Comparison of ENCODE assay signal across 21 cellular contexts in genomic region chr14:38339704-38340103, GRCh38.
DNase-seq lines count a peak whose midpoint lies in the region; ATAC-seq and TF ChIP-seq lines count a peak whose summit lies in the region.
"Had no signal": no experiment of that assay in that cellular context is flagged by ENCODE, and none has a peak within 500 bp of the region (broad histone marks: within the 10 kb centered on the region; RNA-seq: fewer than 3 reads in every experiment).

No MANE protein-coding gene starts in this region.

- DNase-seq in ELR (ENCODE audit: low read depth) = peak; percentile 92
- DNase-seq in LHCN-M2 (ENCODE audit: low read depth) = peak; percentile 54
- DNase-seq in fibroblast of gingiva (ENCODE audit: low read depth) = peak; percentile 24
- no peak for DNase-seq in GM13977 (ENCODE audit: low spot score)
- DNase-seq in upper lobe of left lung = no peak
- no peak for DNase-seq in activated CD4-positive, CD25-positive, alpha-beta regulatory T cell treated with anti-CD3 and anti-CD28 coated beads, Interleukin-2, amount 50 U/mL, for 72 hours
- DNase-seq: activated CD4-positive, alpha-beta T cell treated with anti-CD3 and anti-CD28 coated beads for 4 hours; activated naive CD4-positive, alpha-beta T cell treated with anti-CD3 and anti-CD28 coated beads, Interleukin-2, amount 10 ng/mL, durations not matched to agents 7 days and 5 days; activated T-cell treated with anti-CD3 and anti-CD28 coated beads, Interleukin-2, amount 50 U/mL, for 72 hours; aorta; C1 segment of cervical spinal cord; Kasumi-1; mucosa of descending colon; NCI-H1092 treated with DMSO at 0.1 percent for 48 hours; NCI-H510A; small intestine; trophoblast cell had no signal

- H3K36me3 ChIP-seq in skeletal muscle satellite cell (ENCODE audit: insufficient read depth, low read length) = no peaks in the 10 kb centered on the region
- no peaks in the 10 kb centered on the region for H3K36me3 ChIP-seq in upper lobe of left lung
- H3K36me3 ChIP-seq: prostate gland had no signal

- H3K4me2 ChIP-seq in skeletal muscle satellite cell (ENCODE audit: low read length) = peak overlapping the region; percentile 29

- peaks cover 52% of the 10 kb centered on the region for H3K4me1 ChIP-seq in skeletal muscle satellite cell (ENCODE audit: control insufficient read depth, insufficient read depth, low read length)
- H3K4me1 ChIP-seq in upper lobe of left lung = no peaks in the 10 kb centered on the region
- H3K4me1 ChIP-seq: prostate gland had no signal

- no peak for ATAC-seq in upper lobe of left lung (ENCODE audit: low FRiP score in 2 of 2)
- ATAC-seq: activated T-cell treated with anti-CD3 and anti-CD28 coated beads, Interleukin-2, amount 50 U/mL, for 72 hours; GM12878; mucosa of descending colon had no signal

- TF ChIP-seq CTCF in GM13977 (IDR thresholded peaks at IDR 0.05; ENCODE audit: extremely low read depth, insufficient read depth, missing control alignments) (no peak), upper lobe of left lung (IDR thresholded peaks at IDR 0.05) (no peak)

- 89 to 100% methylated on average over 1 of the region's 1 CpG for WGBS in upper lobe of left lung, 2 donors

- in situ Hi-C loops in GM13977 (cut with MboI; ENCODE audit: low pct_unique_long_range_greater_than_20kb, low sequenced_read_pairs, unreplicated experiment) = no loop called here

- H3K4me3 ChIP-seq in skeletal muscle satellite cell (ENCODE audit: low read length) (no peak overlapping the region), upper lobe of left lung (no peak overlapping the region)
- H3K4me3 ChIP-seq: GM12878, mucosa of descending colon, prostate gland had no signal

- no peak overlapping the region for H3K9ac ChIP-seq in skeletal muscle satellite cell (ENCODE audit: low read depth, low read length)

- no peaks in the 10 kb centered on the region for H3K27me3 ChIP-seq in skeletal muscle satellite cell (ENCODE audit: control insufficient read depth, insufficient read depth, low read length)
- no peaks in the 10 kb centered on the region for H3K27me3 ChIP-seq in upper lobe of left lung

- H3K9me3 ChIP-seq in skeletal muscle satellite cell (replicated peaks; ENCODE audit: low read length) = no peaks in the 10 kb centered on the region
- no peaks in the 10 kb centered on the region for H3K9me3 ChIP-seq in upper lobe of left lung
- H3K9me3 ChIP-seq: mucosa of descending colon, prostate gland had no signal

- no peak overlapping the region for H3K27ac ChIP-seq in upper lobe of left lung
- H3K27ac ChIP-seq: prostate gland, RWPE1 had no signal

- TF ChIP-seq POLR2A in upper lobe of left lung (IDR thresholded peaks at IDR 0.05) = no peak

- no peak for TF ChIP-seq EP300 in upper lobe of left lung (IDR thresholded peaks at IDR 0.05)

Comparison
In these comparisons a context has a peak if more than half of its experiments do, and no peak if none do; other contexts are left out.
1. DNase-seq: peak in ELR (single experiment), LHCN-M2 (single experiment) and fibroblast of gingiva (single experiment); none in GM13977 (single experiment), upper lobe of left lung (0 of 2) and activated CD4-positive, CD25-positive, alpha-beta regulatory T cell treated with anti-CD3 and anti-CD28 coated beads, Interleukin-2, amount 50 U/mL, for 72 hours (single experiment).